In the genomic region with DNA sequence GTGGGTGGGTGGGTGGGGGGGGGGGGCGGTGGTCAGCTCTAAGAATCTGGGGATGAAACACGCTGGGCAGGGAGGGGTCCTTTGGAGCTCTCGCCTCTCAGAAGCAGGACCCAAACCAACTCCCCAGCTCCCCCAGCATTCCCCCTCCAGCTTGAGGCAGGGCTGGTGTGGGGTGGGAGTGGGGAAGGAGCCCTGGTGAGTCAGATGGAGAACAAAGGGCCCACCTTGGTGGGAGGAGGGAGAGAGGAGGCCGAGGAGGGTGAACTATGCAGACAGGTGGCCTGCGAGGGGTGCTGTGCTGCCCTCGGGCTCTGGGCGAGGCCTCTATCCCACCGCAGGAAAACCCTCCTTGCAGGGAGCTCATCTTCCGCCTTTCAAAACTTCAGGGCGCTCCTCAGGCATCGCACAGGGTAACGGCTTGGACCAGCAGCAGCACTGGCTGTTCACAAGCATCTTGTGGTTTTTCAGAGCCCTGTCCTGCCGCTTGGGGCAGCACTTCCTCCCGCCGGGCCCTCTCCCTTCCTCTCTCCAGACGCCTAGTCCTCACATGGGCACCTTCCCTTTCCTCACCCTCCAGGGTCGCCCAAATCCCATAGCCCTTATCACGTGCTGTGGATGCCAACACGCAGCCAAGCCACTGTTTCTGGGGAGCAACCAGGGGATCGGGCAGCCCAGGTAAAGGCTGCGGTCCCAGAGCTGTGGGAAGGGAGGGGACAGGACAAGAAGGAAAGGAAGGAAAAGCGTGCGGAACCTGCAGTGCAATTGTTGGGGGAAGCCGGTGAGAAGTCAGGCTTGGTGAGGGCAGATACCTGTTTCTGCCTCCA, we compare ENCODE assay signal across 1 cellular context.
TF ChIP-seq lines count a peak whose summit lies in the region.

No MANE protein-coding gene starts in this region.

TF ChIP-seq in HEK293, 187 proteins besides CTCF, POLR2A, EP300 and RAD21 (continued from another document):
- TF ChIP-seq, protein P1, sequence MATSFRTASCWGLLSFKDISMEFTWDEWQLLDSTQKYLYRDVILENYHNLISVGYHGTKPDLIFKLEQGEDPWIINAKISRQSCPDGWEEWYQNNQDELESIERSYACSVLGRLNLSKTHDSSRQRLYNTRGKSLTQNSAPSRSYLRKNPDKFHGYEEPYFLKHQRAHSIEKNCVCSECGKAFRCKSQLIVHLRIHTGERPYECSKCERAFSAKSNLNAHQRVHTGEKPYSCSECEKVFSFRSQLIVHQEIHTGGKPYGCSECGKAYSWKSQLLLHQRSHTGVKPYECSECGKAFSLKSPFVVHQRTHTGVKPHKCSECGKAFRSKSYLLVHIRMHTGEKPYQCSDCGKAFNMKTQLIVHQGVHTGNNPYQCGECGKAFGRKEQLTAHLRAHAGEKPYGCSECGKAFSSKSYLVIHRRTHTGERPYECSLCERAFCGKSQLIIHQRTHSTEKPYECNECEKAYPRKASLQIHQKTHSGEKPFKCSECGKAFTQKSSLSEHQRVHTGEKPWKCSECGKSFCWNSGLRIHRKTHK (tag by site-specific recombination; IDR thresholded peaks at IDR 0.05): no peak
- peak; percentile 58 for TF ChIP-seq ZNF341 (tag by site-specific recombination; IDR thresholded peaks at IDR 0.05; ENCODE audit: low read depth)
- TF ChIP-seq ZNF19 (tag by site-specific recombination; IDR thresholded peaks at IDR 0.05; ENCODE audit: low read depth): no peak
- TF ChIP-seq, protein P2, sequence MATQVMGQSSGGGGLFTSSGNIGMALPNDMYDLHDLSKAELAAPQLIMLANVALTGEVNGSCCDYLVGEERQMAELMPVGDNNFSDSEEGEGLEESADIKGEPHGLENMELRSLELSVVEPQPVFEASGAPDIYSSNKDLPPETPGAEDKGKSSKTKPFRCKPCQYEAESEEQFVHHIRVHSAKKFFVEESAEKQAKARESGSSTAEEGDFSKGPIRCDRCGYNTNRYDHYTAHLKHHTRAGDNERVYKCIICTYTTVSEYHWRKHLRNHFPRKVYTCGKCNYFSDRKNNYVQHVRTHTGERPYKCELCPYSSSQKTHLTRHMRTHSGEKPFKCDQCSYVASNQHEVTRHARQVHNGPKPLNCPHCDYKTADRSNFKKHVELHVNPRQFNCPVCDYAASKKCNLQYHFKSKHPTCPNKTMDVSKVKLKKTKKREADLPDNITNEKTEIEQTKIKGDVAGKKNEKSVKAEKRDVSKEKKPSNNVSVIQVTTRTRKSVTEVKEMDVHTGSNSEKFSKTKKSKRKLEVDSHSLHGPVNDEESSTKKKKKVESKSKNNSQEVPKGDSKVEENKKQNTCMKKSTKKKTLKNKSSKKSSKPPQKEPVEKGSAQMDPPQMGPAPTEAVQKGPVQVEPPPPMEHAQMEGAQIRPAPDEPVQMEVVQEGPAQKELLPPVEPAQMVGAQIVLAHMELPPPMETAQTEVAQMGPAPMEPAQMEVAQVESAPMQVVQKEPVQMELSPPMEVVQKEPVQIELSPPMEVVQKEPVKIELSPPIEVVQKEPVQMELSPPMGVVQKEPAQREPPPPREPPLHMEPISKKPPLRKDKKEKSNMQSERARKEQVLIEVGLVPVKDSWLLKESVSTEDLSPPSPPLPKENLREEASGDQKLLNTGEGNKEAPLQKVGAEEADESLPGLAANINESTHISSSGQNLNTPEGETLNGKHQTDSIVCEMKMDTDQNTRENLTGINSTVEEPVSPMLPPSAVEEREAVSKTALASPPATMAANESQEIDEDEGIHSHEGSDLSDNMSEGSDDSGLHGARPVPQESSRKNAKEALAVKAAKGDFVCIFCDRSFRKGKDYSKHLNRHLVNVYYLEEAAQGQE (tag by site-specific recombination; IDR thresholded peaks at IDR 0.05): peak; percentile 75
- no peak for TF ChIP-seq ZNF311 (tag by site-specific recombination; IDR thresholded peaks at IDR 0.05; ENCODE audit: borderline replicate concordance)
- TF ChIP-seq ZNF174 (tag by site-specific recombination; IDR thresholded peaks at IDR 0.05): no peak
- TF ChIP-seq, protein P3, sequence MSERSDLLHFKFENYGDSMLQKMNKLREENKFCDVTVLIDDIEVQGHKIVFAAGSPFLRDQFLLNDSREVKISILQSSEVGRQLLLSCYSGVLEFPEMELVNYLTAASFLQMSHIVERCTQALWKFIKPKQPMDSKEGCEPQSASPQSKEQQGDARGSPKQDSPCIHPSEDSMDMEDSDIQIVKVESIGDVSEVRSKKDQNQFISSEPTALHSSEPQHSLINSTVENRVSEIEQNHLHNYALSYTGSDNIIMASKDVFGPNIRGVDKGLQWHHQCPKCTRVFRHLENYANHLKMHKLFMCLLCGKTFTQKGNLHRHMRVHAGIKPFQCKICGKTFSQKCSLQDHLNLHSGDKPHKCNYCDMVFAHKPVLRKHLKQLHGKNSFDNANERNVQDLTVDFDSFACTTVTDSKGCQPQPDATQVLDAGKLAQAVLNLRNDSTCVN (tag by site-specific recombination; optimal IDR thresholded peaks at IDR 0.05): no peak
- TF ChIP-seq ZNF138 (tag by site-specific recombination; IDR thresholded peaks at IDR 0.05; ENCODE audit: borderline replicate concordance): no peak
- TF ChIP-seq FEZF1 (tag by site-specific recombination; IDR thresholded peaks at IDR 0.05): no peak
- no peak for TF ChIP-seq SCRT1 (tag by site-specific recombination; IDR thresholded peaks at IDR 0.05; ENCODE audit: borderline replicate concordance)
- TF ChIP-seq, protein P4, sequence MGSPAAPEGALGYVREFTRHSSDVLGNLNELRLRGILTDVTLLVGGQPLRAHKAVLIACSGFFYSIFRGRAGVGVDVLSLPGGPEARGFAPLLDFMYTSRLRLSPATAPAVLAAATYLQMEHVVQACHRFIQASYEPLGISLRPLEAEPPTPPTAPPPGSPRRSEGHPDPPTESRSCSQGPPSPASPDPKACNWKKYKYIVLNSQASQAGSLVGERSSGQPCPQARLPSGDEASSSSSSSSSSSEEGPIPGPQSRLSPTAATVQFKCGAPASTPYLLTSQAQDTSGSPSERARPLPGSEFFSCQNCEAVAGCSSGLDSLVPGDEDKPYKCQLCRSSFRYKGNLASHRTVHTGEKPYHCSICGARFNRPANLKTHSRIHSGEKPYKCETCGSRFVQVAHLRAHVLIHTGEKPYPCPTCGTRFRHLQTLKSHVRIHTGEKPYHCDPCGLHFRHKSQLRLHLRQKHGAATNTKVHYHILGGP (tag by site-specific recombination; IDR thresholded peaks at IDR 0.05): no peak
- TF ChIP-seq ZNF114 (tag by site-specific recombination; IDR thresholded peaks at IDR 0.05): no peak
- TF ChIP-seq, protein P5, sequence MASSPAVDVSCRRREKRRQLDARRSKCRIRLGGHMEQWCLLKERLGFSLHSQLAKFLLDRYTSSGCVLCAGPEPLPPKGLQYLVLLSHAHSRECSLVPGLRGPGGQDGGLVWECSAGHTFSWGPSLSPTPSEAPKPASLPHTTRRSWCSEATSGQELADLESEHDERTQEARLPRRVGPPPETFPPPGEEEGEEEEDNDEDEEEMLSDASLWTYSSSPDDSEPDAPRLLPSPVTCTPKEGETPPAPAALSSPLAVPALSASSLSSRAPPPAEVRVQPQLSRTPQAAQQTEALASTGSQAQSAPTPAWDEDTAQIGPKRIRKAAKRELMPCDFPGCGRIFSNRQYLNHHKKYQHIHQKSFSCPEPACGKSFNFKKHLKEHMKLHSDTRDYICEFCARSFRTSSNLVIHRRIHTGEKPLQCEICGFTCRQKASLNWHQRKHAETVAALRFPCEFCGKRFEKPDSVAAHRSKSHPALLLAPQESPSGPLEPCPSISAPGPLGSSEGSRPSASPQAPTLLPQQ (tag by site-specific recombination; IDR thresholded peaks at IDR 0.05): peak; percentile 31; the same call in 1 of the 2 replicates
- no peak for TF ChIP-seq OVOL3 (tag by site-specific recombination; IDR thresholded peaks at IDR 0.05)
- TF ChIP-seq, protein P6, sequence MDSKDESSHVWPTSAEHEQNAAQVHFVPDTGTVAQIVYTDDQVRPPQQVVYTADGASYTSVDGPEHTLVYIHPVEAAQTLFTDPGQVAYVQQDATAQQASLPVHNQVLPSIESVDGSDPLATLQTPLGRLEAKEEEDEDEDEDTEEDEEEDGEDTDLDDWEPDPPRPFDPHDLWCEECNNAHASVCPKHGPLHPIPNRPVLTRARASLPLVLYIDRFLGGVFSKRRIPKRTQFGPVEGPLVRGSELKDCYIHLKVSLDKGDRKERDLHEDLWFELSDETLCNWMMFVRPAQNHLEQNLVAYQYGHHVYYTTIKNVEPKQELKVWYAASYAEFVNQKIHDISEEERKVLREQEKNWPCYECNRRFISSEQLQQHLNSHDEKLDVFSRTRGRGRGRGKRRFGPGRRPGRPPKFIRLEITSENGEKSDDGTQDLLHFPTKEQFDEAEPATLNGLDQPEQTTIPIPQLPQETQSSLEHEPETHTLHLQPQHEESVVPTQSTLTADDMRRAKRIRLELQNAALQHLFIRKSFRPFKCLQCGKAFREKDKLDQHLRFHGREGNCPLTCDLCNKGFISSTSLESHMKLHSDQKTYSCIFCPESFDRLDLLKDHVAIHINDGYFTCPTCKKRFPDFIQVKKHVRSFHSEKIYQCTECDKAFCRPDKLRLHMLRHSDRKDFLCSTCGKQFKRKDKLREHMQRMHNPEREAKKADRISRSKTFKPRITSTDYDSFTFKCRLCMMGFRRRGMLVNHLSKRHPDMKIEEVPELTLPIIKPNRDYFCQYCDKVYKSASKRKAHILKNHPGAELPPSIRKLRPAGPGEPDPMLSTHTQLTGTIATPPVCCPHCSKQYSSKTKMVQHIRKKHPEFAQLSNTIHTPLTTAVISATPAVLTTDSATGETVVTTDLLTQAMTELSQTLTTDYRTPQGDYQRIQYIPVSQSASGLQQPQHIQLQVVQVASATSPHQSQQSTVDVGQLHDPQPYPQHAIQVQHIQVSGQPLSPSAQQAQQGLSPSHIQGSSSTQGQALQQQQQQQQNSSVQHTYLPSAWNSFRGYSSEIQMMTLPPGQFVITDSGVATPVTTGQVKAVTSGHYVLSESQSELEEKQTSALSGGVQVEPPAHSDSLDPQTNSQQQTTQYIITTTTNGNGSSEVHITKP (tag by site-specific recombination; IDR thresholded peaks at IDR 0.05): peak; percentile 36; the same call in 1 of the 2 replicates
- TF ChIP-seq ZNF629 (tag by site-specific recombination; IDR thresholded peaks at IDR 0.05): no peak
TF ChIP-seq in HEK293: peak in this region for 21.
